ENCODE assay signal across 11 cellular contexts in genomic region chr1:36174716-36175115, GRCh38. TPM values are rescaled to one million over a fixed set of nuclear protein-coding genes. Genes with fewer than 3 reads are reported as not detected.
A peak's percentile ranks its signal among the peaks of the same experiment; 100 is the strongest.
DNase-seq lines count a peak whose midpoint lies in the region; ATAC-seq and TF ChIP-seq lines count a peak whose summit lies in the region.
"Had no signal": no experiment of that assay in that cellular context is flagged by ENCODE, and none has a peak within 500 bp of the region (broad histone marks: within the 10 kb centered on the region; RNA-seq: fewer than 3 reads in every experiment).

No MANE protein-coding gene starts in this region.

- H2BK5ac ChIP-seq in mesenchymal stem cell (ENCODE audit: low read depth, low read length, poor library complexity, severe bottlenecking), result no peak overlapping the region

- no peak overlapping the region for H2BK15ac ChIP-seq in mesenchymal stem cell (ENCODE audit: low read depth, poor library complexity, severe bottlenecking)

- H3K9me3 ChIP-seq in mammary epithelial cell (replicated peaks; ENCODE audit: insufficient read depth, low read length), result no peaks in the 10 kb centered on the region
- no peaks in the 10 kb centered on the region for H3K9me3 ChIP-seq in breast epithelium
- no peaks in the 10 kb centered on the region for H3K9me3 ChIP-seq in ascending aorta
- no peaks in the 10 kb centered on the region for H3K9me3 ChIP-seq in mesenchymal stem cell (ENCODE audit: control insufficient read depth, low read length)
- H3K9me3 ChIP-seq in transverse colon, result no peaks in the 10 kb centered on the region
- no peaks in the 10 kb centered on the region for H3K9me3 ChIP-seq in PC-3 (ENCODE audit: low read length)

- no peak for TF ChIP-seq CTCF in mammary epithelial cell (conservative IDR thresholded peaks at IDR 0.05 in 1 of 2, IDR thresholded peaks at IDR 0.05 in 1 of 2; ENCODE audit: extremely low read depth in 1 of 2, insufficient read depth in 1 of 2, low read depth in 1 of 2, low read length in 2 of 2)
- no peak for TF ChIP-seq CTCF in breast epithelium (IDR thresholded peaks at IDR 0.05)
- TF ChIP-seq CTCF in ascending aorta (IDR thresholded peaks at IDR 0.05), result no peak
- no peak for TF ChIP-seq CTCF in transverse colon (IDR thresholded peaks at IDR 0.05)
- no peak for TF ChIP-seq CTCF in PC-3 (conservative IDR thresholded peaks at IDR 0.05; ENCODE audit: low read depth, low read length)

- CTCF ChIA-PET in mammary epithelial cell (lab: Charles Lee; ENCODE audit: low non-redundant PET) (no interaction called here), PC-3 (lab: Charles Lee) (no interaction called here)

- POLR2A ChIA-PET in PC-3 (lab: Charles Lee; ENCODE audit: unreplicated experiment), result no interaction called here

- H3K27ac ChIP-seq in mammary epithelial cell (ENCODE audit: insufficient read depth, low read depth, low read length), result peak overlapping the region; percentile 83
- peak overlapping the region in 1 of 2 donors; percentile 9 for H3K27ac ChIP-seq in breast epithelium
- peak overlapping the region; percentile 56 to 74 for H3K27ac ChIP-seq in ascending aorta
- H3K27ac ChIP-seq in mesenchymal stem cell (ENCODE audit: low read length, poor library complexity, severe bottlenecking), result no peak overlapping the region
- H3K27ac ChIP-seq in transverse colon, result peak overlapping the region; percentile 22 to 86 (median 82)
- H3K27ac ChIP-seq in PC-3 (ENCODE audit: low read length), result no peak overlapping the region
- H3K27ac ChIP-seq: PC-9 had no signal

- H4K8ac ChIP-seq in mesenchymal stem cell (ENCODE audit: low read length), result no peak overlapping the region

- no peak overlapping the region for H2BK12ac ChIP-seq in mesenchymal stem cell (ENCODE audit: low read length in 2 of 2)

- H3K9ac ChIP-seq in mammary epithelial cell (ENCODE audit: insufficient read depth, low read length) (no peak overlapping the region), mesenchymal stem cell (ENCODE audit: low read length) (peak overlapping the region; percentile 72), PC-3 (ENCODE audit: low read length) (no peak overlapping the region)

- H3K4me1 ChIP-seq in mammary epithelial cell (ENCODE audit: insufficient read depth, low read length) (peaks cover 64% of the 10 kb centered on the region), breast epithelium (no peaks in the 10 kb centered on the region), ascending aorta (peaks cover 12 to 16% of the 10 kb centered on the region in 2 donors), mesenchymal stem cell (ENCODE audit: control insufficient read depth, insufficient read depth, low read depth, low read length) (peaks cover 29% of the 10 kb centered on the region), transverse colon (peaks cover 15 to 39% (median 26%) of the 10 kb centered on the region in 4 donors), PC-3 (ENCODE audit: insufficient read depth, low read length) (peaks cover 18% of the 10 kb centered on the region)

- H3K79me2 ChIP-seq in mammary epithelial cell (ENCODE audit: insufficient read depth, low read length) (peaks cover 88% of the 10 kb centered on the region), PC-3 (ENCODE audit: low read length) (peaks cover 20% of the 10 kb centered on the region; the same call in 1 of the 2 replicates)

- H3K27me3 ChIP-seq in mammary epithelial cell (ENCODE audit: insufficient read depth, low read length) (no peaks in the 10 kb centered on the region), breast epithelium (no peaks in the 10 kb centered on the region), ascending aorta (no peaks in the 10 kb centered on the region), mesenchymal stem cell (ENCODE audit: control insufficient read depth in 1 of 2, insufficient read depth in 1 of 2, low read length in 2 of 2) (no peaks in the 10 kb centered on the region), transverse colon (no peaks in the 10 kb centered on the region), PC-3 (ENCODE audit: low read length) (no peaks in the 10 kb centered on the region)

- intact Hi-C loops in mammary epithelial cell (cut with micrococcal nuclease) (no loop called here), breast epithelium (cut with DNase I; ENCODE audit: low total_unique reads) (no loop called here), ascending aorta (cut with DNase I) (no loop called here), transverse colon (cut with DNase I; ENCODE audit: low total_unique reads) (no loop called here), PC-3 (cut with micrococcal nuclease) (no loop called here)

- H3K9me2 ChIP-seq in PC-3 (replicated peaks; ENCODE audit: low read length), result no peaks in the 10 kb centered on the region

- no peak for TF ChIP-seq POLR2A in breast epithelium (IDR thresholded peaks at IDR 0.05)
- TF ChIP-seq POLR2A in transverse colon (IDR thresholded peaks at IDR 0.05), result no peak

- H2BK120ac ChIP-seq in mesenchymal stem cell (ENCODE audit: low read depth, low read length), result no peak overlapping the region

- H4K20me1 ChIP-seq in mammary epithelial cell (ENCODE audit: insufficient read depth, low read length), result no peaks in the 10 kb centered on the region
- H4K20me1 ChIP-seq in PC-3 (ENCODE audit: low read length), result no peaks in the 10 kb centered on the region

- no peak overlapping the region for H4K91ac ChIP-seq in mesenchymal stem cell (ENCODE audit: low read length)

- H2AFZ ChIP-seq in mammary epithelial cell (ENCODE audit: low read depth, low read length), result no peak overlapping the region
- no peak overlapping the region for H2AFZ ChIP-seq in mesenchymal stem cell (ENCODE audit: low read depth, low read length)
- H2AFZ ChIP-seq in PC-3 (ENCODE audit: low read length), result no peak overlapping the region
- H2AFZ ChIP-seq: PC-9 had no signal

- no peak overlapping the region for H3K23ac ChIP-seq in mesenchymal stem cell (ENCODE audit: low read length in 2 of 2)

- no peaks in the 10 kb centered on the region for H3F3A ChIP-seq in PC-3 (ENCODE audit: low read length, unreplicated experiment)

- WGBS in mammary epithelial cell (ENCODE audit: low coverage, missing lambda C conversion rate), result 0% methylated on average over 1 of the region's 11 CpGs
- 96% methylated on average over 11 of the region's 11 CpGs for WGBS in mesenchymal stem cell
- 85% methylated on average over 11 of the region's 11 CpGs; no CpG with 5 or more reads in 1 of the 2 donors for WGBS in transverse colon (ENCODE audit: low coverage in 1 of 2), 2 donors

- in situ Hi-C loops in mammary epithelial cell (cut with MboI; ENCODE audit: low sequenced_read_pairs in 2 of 2) (no loop called here), transverse colon (cut with MboI; ENCODE audit: low pct_ligation_motif_present in 1 of 4, low pct_unique_long_range_greater_than_20kb in 1 of 4, low sequenced_read_pairs in 3 of 4) (loop anchor here in 3 of 4 donors (25.0 kb wide), 2 partner anchors 113 to 238 kb away; no protein-coding TSS in a partner anchor)

- dilution Hi-C loops in mammary epithelial cell (cut with HindIII; ENCODE audit: low sequenced_read_pairs), result no loop called here

- H2AK5ac ChIP-seq in mesenchymal stem cell (ENCODE audit: low read length, severe bottlenecking), result no peak overlapping the region

- H3K36me3 ChIP-seq in mammary epithelial cell (ENCODE audit: insufficient read depth, low read length), result peaks cover 44% of the 10 kb centered on the region
- H3K36me3 ChIP-seq in breast epithelium, result peaks cover 15% of the 10 kb centered on the region
- peaks cover 88 to 89% of the 10 kb centered on the region in 2 donors for H3K36me3 ChIP-seq in ascending aorta
- peaks cover 92 to 94% of the 10 kb centered on the region in 2 experiments for H3K36me3 ChIP-seq in mesenchymal stem cell (ENCODE audit: control insufficient read depth in 1 of 2, insufficient read depth in 2 of 2, low read depth in 1 of 2, low read length in 2 of 2)
- H3K36me3 ChIP-seq in transverse colon, result peaks cover 0 to 49% (median 18%) of the 10 kb centered on the region in 4 donors
- H3K36me3 ChIP-seq in PC-3 (ENCODE audit: low read depth, low read length), result peaks cover 38% of the 10 kb centered on the region

- BruUV-seq in mammary epithelial cell (replicated peaks; lab: Mats Ljungman, UMichigan), result no TSS peak
- BruUV-seq in PC-3 (replicated peaks; lab: Mats Ljungman, UMichigan), result no TSS peak

- TF ChIP-seq EP300 in transverse colon (IDR thresholded peaks at IDR 0.05; ENCODE audit: low read depth), result no peak

- no peak overlapping the region for H3K14ac ChIP-seq in mesenchymal stem cell (ENCODE audit: low read length in 2 of 2)

- H3K4me2 ChIP-seq in mammary epithelial cell (ENCODE audit: insufficient read depth, low read depth, low read length), result no peak overlapping the region
- no peak overlapping the region for H3K4me2 ChIP-seq in mesenchymal stem cell (ENCODE audit: low read length, poor library complexity, severe bottlenecking)
- no peak overlapping the region for H3K4me2 ChIP-seq in PC-3 (ENCODE audit: low read length)
- H3K4me2 ChIP-seq: PC-9 had no signal

- H3K79me1 ChIP-seq in mesenchymal stem cell (replicated peaks; ENCODE audit: low read length, poor library complexity, severe bottlenecking), result peaks cover 16% of the 10 kb centered on the region

- no peak overlapping the region for H3K4ac ChIP-seq in mesenchymal stem cell (ENCODE audit: low read depth in 1 of 2, low read length in 2 of 2)

- DNase-seq in mammary epithelial cell (no peak), breast epithelium (ENCODE audit: low spot score in 2 of 2) (no peak), ascending aorta (ENCODE audit: low spot score in 2 of 2) (no peak), mesenchymal stem cell (no peak), transverse colon (no peak), PC-3 (no peak), SIG-M5 treated with dmso at 0.1 percent for 504 hours (lab: John Stamatoyannopoulos, UW; ENCODE audit: unreplicated experiment) (no peak), SHP77 (lab: John Stamatoyannopoulos, UW) (no peak)
- DNase-seq: activated CD8-positive, alpha-beta memory T cell treated with anti-CD3 and anti-CD28 coated beads, Interleukin-2, amount 50 U/mL, for 4 hours; EL; PC-9 had no signal

- no peak overlapping the region for H3K18ac ChIP-seq in mesenchymal stem cell (ENCODE audit: low read depth in 1 of 2, low read length in 2 of 2)

- ATAC-seq in PC-3, result no peak

- no peak overlapping the region for H3K4me3 ChIP-seq in mammary epithelial cell (replicated peaks in 1 of 3; ENCODE audit: insufficient read depth in 1 of 3, low read depth in 2 of 3, low read length in 3 of 3)
- no peak overlapping the region for H3K4me3 ChIP-seq in breast epithelium
- no peak overlapping the region for H3K4me3 ChIP-seq in ascending aorta
- H3K4me3 ChIP-seq in mesenchymal stem cell (ENCODE audit: insufficient read depth in 1 of 2, low read depth in 1 of 2, low read length in 2 of 2), result no peak overlapping the region
- H3K4me3 ChIP-seq in transverse colon, result no peak overlapping the region
- no peak overlapping the region for H3K4me3 ChIP-seq in PC-3 (ENCODE audit: low read length)
- H3K4me3 ChIP-seq: PC-9 had no signal

RNA-seq across cellular contexts. Expression of gene MAP7D1, which starts 18.8 kb away (rescaled TPM):
- 100 to 1,000 TPM in 1 of 2 donors, 10 to 100 TPM in 1; 99.4 to 331 TPM for total RNA-seq in mammary epithelial cell
- 129 TPM for polyA plus RNA-seq in mammary epithelial cell
- 116 TPM for polyA minus RNA-seq in mammary epithelial cell
- total RNA-seq in breast epithelium, result 10 to 100 TPM; 67.4 to 78.0 (median 68.6) TPM
- total RNA-seq in ascending aorta, result 209 TPM
- polyA plus RNA-seq in mesenchymal stem cell (2013, experiment 1 of 2), result 97.8 TPM
- 97.8 TPM for polyA plus RNA-seq in mesenchymal stem cell (2013, experiment 2 of 2)
- total RNA-seq in transverse colon, result 100 to 1,000 TPM in 1 of 4 donors, 10 to 100 TPM in 3; 74.3 to 187 (median 86.0) TPM
- 113 and 160 TPM in 2 replicates for total RNA-seq in PC-3 (2014; rRNA removed)

RNA-seq across cellular contexts. Expression of gene TRAPPC3, which starts 25.4 kb away (rescaled TPM):
- total RNA-seq in mammary epithelial cell (10 to 100 TPM; 73.2 to 96.5 TPM), breast epithelium (100 to 1,000 TPM; 107 to 118 (median 116) TPM), ascending aorta (52.0 TPM), transverse colon (100 to 1,000 TPM in 3 of 4 donors, 10 to 100 TPM in 1; 54.6 to 165 (median 105) TPM), PC-3 (2014; rRNA removed) (119 and 236 TPM in 2 replicates)
- polyA plus RNA-seq in mammary epithelial cell, result 107 TPM
- 41.7 TPM for polyA minus RNA-seq in mammary epithelial cell
- polyA plus RNA-seq in mesenchymal stem cell (2013, experiment 1 of 2), result 78.6 TPM
- 81.9 TPM for polyA plus RNA-seq in mesenchymal stem cell (2013, experiment 2 of 2)

RNA-seq across cellular contexts. Expression of gene THRAP3, which starts 49.5 kb away (rescaled TPM):
- total RNA-seq in mammary epithelial cell, result 100 to 1,000 TPM; 106 to 128 TPM
- 53.2 TPM for polyA plus RNA-seq in mammary epithelial cell
- 71.6 TPM for polyA minus RNA-seq in mammary epithelial cell
- total RNA-seq in breast epithelium, result 100 to 1,000 TPM in 2 of 3 donors, 10 to 100 TPM in 1; 81.6 to 128 (median 122) TPM
- 39.5 TPM for total RNA-seq in ascending aorta
- polyA plus RNA-seq in mesenchymal stem cell (2013, experiment 1 of 2), result 64.5 TPM
- 60.8 TPM for polyA plus RNA-seq in mesenchymal stem cell (2013, experiment 2 of 2)
- 10 to 100 TPM; 25.8 to 73.7 (median 59.9) TPM for total RNA-seq in transverse colon
- 55.7 and 67.0 TPM in 2 replicates for total RNA-seq in PC-3 (2014; rRNA removed)

RNA-seq across cellular contexts. Expression of gene COL8A2, which starts 49.7 kb away (rescaled TPM):
- total RNA-seq in mammary epithelial cell (10 to 100 TPM in 1 of 2 donors, under 1 TPM in 1; 0.94 to 13.3 TPM), breast epithelium (10 to 100 TPM in 2 of 3 donors, 1 to 10 TPM in 1; 3.4 to 20.6 (median 11.1) TPM), ascending aorta (41.7 TPM), transverse colon (1 to 10 TPM; 1.2 to 5.4 (median 1.7) TPM), PC-3 (2014; rRNA removed) (0.26 and 0.58 TPM in 2 replicates)
- polyA plus RNA-seq in mammary epithelial cell, result 0.28 TPM
- not detected for polyA minus RNA-seq in mammary epithelial cell
- 0.25 TPM for polyA plus RNA-seq in mesenchymal stem cell (2013, experiment 1 of 2)
- 0.22 TPM for polyA plus RNA-seq in mesenchymal stem cell (2013, experiment 2 of 2)

Comparison
In these comparisons a context has a peak if more than half of its experiments do, and no peak if none do; other contexts are left out.
1. H3K27ac ChIP-seq: peak in mammary epithelial cell (single experiment), ascending aorta (2 of 2) and transverse colon (4 of 4); none in mesenchymal stem cell (single experiment) and PC-3 (single experiment).
2. in situ Hi-C loops: an anchor here in transverse colon (25.0 kb wide); none called in mammary epithelial cell.